1 cellular context compared by ENCODE assay signal in genomic region chr15:58551764-58552504, GRCh38.
TF ChIP-seq lines count a peak whose summit lies in the region.

No MANE protein-coding gene starts in this region.

TF ChIP-seq in IMR-90, 13 proteins besides CTCF, POLR2A, EP300 and RAD21 (continued from another document):
- peak; percentile 4; the same call in 1 of the 2 replicates for TF ChIP-seq NFE2L2 (IDR thresholded peaks at IDR 0.05; ENCODE audit: low read depth, low read length)
- no peak for TF ChIP-seq MAFK (IDR thresholded peaks at IDR 0.05; ENCODE audit: low read depth, low read length)
